In genomic region chr9:26809795-26810194, GRCh38 we compare ENCODE assay signal across 14 cellular contexts.
DNase-seq lines count a peak whose midpoint lies in the region; TF ChIP-seq lines count a peak whose summit lies in the region.
"Had no signal": no experiment of that assay in that cellular context is flagged by ENCODE, and none has a peak within 500 bp of the region (broad histone marks: within the 10 kb centered on the region; RNA-seq: fewer than 3 reads in every experiment).

No MANE protein-coding gene starts in this region.

- no peaks in the 10 kb centered on the region for H3K4me1 ChIP-seq in effector memory CD4-positive, alpha-beta T cell (ENCODE audit: control insufficient read depth, insufficient read depth, low read length, poor library complexity, severe bottlenecking)
- H3K4me1 ChIP-seq: esophagus muscularis mucosa had no signal

- no peaks in the 10 kb centered on the region for H3K9me3 Mint-ChIP-seq in HFFc6

- no peak overlapping the region for H3K27ac ChIP-seq in effector memory CD4-positive, alpha-beta T cell (ENCODE audit: insufficient read depth, low read length, poor library complexity, severe bottlenecking)
- H3K27ac ChIP-seq: esophagus muscularis mucosa had no signal

- no peaks in the 10 kb centered on the region for H3K9me3 ChIP-seq in effector memory CD4-positive, alpha-beta T cell (ENCODE audit: control insufficient read depth, low read length)
- H3K9me3 ChIP-seq: esophagus muscularis mucosa had no signal

- peak overlapping the region; percentile 51 for H3K27ac Mint-ChIP-seq in HFFc6
- H3K27ac Mint-ChIP-seq: activated CD8-positive, alpha-beta T cell treated with anti-CD3 and anti-CD28 coated beads, Interleukin-2, amount 10 ng/mL, durations not matched to agents 7 days and 5 days; B cell had no signal

- H3K27me3 Mint-ChIP-seq in HFFc6 (ENCODE audit: insufficient read depth) = no peaks in the 10 kb centered on the region

- H3K4me3 Mint-ChIP-seq in HFFc6 = no peak overlapping the region
- H3K4me3 Mint-ChIP-seq: activated CD8-positive, alpha-beta T cell treated with anti-CD3 and anti-CD28 coated beads, Interleukin-2, amount 10 ng/mL, durations not matched to agents 7 days and 5 days; B cell had no signal

- no peak for TF ChIP-seq CTCF in HFFc6 (IDR thresholded peaks at IDR 0.05)
- no peak for TF ChIP-seq CTCF in fibroblast of villous mesenchyme (IDR thresholded peaks at IDR 0.05; ENCODE audit: insufficient read depth, low read depth, low read length)

- no peaks in the 10 kb centered on the region for H3K27me3 ChIP-seq in effector memory CD4-positive, alpha-beta T cell (replicated peaks; ENCODE audit: control insufficient read depth, insufficient read depth, low read length, poor library complexity, severe bottlenecking)
- H3K27me3 ChIP-seq: esophagus muscularis mucosa had no signal

- DNase-seq in ACHN (peak; percentile 44), HFFc6 (peak; percentile 50), amniotic epithelial cell (ENCODE audit: low read depth) (peak; percentile 44), fibroblast of villous mesenchyme (ENCODE audit: low read depth) (peak; percentile 51), NCI-H510A treated with DMSO at 0.1 percent for 48 hours (lab: John Stamatoyannopoulos, UW) (no peak), germinal center (ENCODE audit: low spot score) (no peak), NCI-H1105 treated with DMSO at 0.1 percent for 48 hours (lab: John Stamatoyannopoulos, UW) (no peak)
- DNase-seq in effector memory CD4-positive, alpha-beta T cell = no peak
- DNase-seq: activated CD8-positive, alpha-beta T cell treated with anti-CD3 and anti-CD28 coated beads, Interleukin-2, amount 10 ng/mL, durations not matched to agents 7 days and 5 days; activated gamma-delta T cell; NCI-H446 treated with DMSO at 0.1 percent for 48 hours; stimulated activated CD4-positive, alpha-beta T cell treated with anti-CD3 and anti-CD28 coated beads, Interleukin-2, amount 100 ng/mL, for 24 hours had no signal

- in situ Hi-C loops in ACHN (cut with HindIII; ENCODE audit: low pct_ligation_motif_present, low pct_unique_long_range_greater_than_20kb, low sequenced_read_pairs) = no loop called here

- H3K4me3 ChIP-seq in fibroblast of villous mesenchyme (ENCODE audit: low read depth, low read length) = no peak overlapping the region
- no peak overlapping the region for H3K4me3 ChIP-seq in effector memory CD4-positive, alpha-beta T cell (ENCODE audit: insufficient read depth, low read depth, low read length, poor library complexity, severe bottlenecking)
- H3K4me3 ChIP-seq: esophagus muscularis mucosa had no signal

- no peaks in the 10 kb centered on the region for H3K36me3 Mint-ChIP-seq in HFFc6 (ENCODE audit: low read depth)

- peaks cover 6% of the 10 kb centered on the region for H3K4me1 Mint-ChIP-seq in HFFc6 (ENCODE audit: low read depth)
- H3K4me1 Mint-ChIP-seq: B cell had no signal

- H3K36me3 ChIP-seq in effector memory CD4-positive, alpha-beta T cell (ENCODE audit: control insufficient read depth, insufficient read depth, low read length) = no peaks in the 10 kb centered on the region
- H3K36me3 ChIP-seq: esophagus muscularis mucosa had no signal

Comparison
In these comparisons a context has a peak if more than half of its experiments do, and no peak if none do; other contexts are left out.
1. DNase-seq: peak in ACHN (single experiment), HFFc6 (single experiment), amniotic epithelial cell (single experiment) and fibroblast of villous mesenchyme (single experiment); none in NCI-H510A treated with DMSO at 0.1 percent for 48 hours (single experiment), germinal center (single experiment), NCI-H1105 treated with DMSO at 0.1 percent for 48 hours (single experiment) and effector memory CD4-positive, alpha-beta T cell (0 of 3).